In genomic region chr2:147641644-147642043, GRCh38 we compare ENCODE assay signal across 23 cellular contexts.
DNase-seq lines count a peak whose midpoint lies in the region; ATAC-seq, FAIRE-seq and TF ChIP-seq lines count a peak whose summit lies in the region.
"Had no signal": no experiment of that assay in that cellular context is flagged by ENCODE, and none has a peak within 500 bp of the region (broad histone marks: within the 10 kb centered on the region; RNA-seq: fewer than 3 reads in every experiment).

No MANE protein-coding gene starts in this region.

- no peak for ATAC-seq in HG03159 (IDR thresholded peaks at IDR 0.05; ENCODE audit: unreplicated experiment)
- ATAC-seq in GM21367 (IDR thresholded peaks at IDR 0.05; ENCODE audit: unreplicated experiment), result no peak
- ATAC-seq: PC-3 had no signal

- H3K27ac Mint-ChIP-seq in astrocyte (ENCODE audit: unreplicated experiment), result no peak overlapping the region
- H3K27ac Mint-ChIP-seq in CD8-positive, alpha-beta memory T cell, result no peak overlapping the region
- H3K27ac Mint-ChIP-seq: HFFc6 had no signal

- H3K36me3 Mint-ChIP-seq in astrocyte (ENCODE audit: low read depth, unreplicated experiment), result no peaks in the 10 kb centered on the region
- no peaks in the 10 kb centered on the region for H3K36me3 Mint-ChIP-seq in CD8-positive, alpha-beta memory T cell
- H3K36me3 Mint-ChIP-seq: IgD-negative memory B cell had no signal

- H3K36me3 ChIP-seq in astrocyte (ENCODE audit: insufficient read depth, low read length), result no peaks in the 10 kb centered on the region
- H3K36me3 ChIP-seq in CD8-positive, alpha-beta memory T cell (ENCODE audit: insufficient read depth, low read length), result no peaks in the 10 kb centered on the region

- no peak overlapping the region for H3K27ac ChIP-seq in astrocyte (ENCODE audit: low read depth, low read length)
- H3K27ac ChIP-seq in CD8-positive, alpha-beta memory T cell (ENCODE audit: low read depth, low read length), result no peak overlapping the region
- H3K27ac ChIP-seq: C4-2B, RWPE1 had no signal

- peaks cover 2% of the 10 kb centered on the region for H3K4me1 ChIP-seq in astrocyte (ENCODE audit: insufficient read depth, low read length)
- no peaks in the 10 kb centered on the region for H3K4me1 ChIP-seq in CD8-positive, alpha-beta memory T cell (ENCODE audit: insufficient read depth, low read length)

- H3K4me3 Mint-ChIP-seq in astrocyte (ENCODE audit: unreplicated experiment), result no peak overlapping the region
- H3K4me3 Mint-ChIP-seq in CD8-positive, alpha-beta memory T cell, result no peak overlapping the region
- H3K4me3 Mint-ChIP-seq: HFFc6, IgD-negative memory B cell had no signal

- H3K9me3 ChIP-seq in astrocyte (ENCODE audit: insufficient read depth, low read depth, low read length), result no peaks in the 10 kb centered on the region
- H3K9me3 ChIP-seq in CD8-positive, alpha-beta memory T cell (ENCODE audit: low read length), result no peaks in the 10 kb centered on the region

- no peaks in the 10 kb centered on the region for H3K27me3 ChIP-seq in astrocyte (ENCODE audit: insufficient read depth, low read length)
- no peaks in the 10 kb centered on the region for H3K27me3 ChIP-seq in CD8-positive, alpha-beta memory T cell (ENCODE audit: insufficient read depth, low read length, poor library complexity, severe bottlenecking)

- H3K4me3 ChIP-seq in AG10803 (ENCODE audit: low read length) (no peak overlapping the region), astrocyte (ENCODE audit: insufficient read depth, low read depth, low read length) (no peak overlapping the region), fibroblast of the aortic adventitia (ENCODE audit: low read depth, low read length) (no peak overlapping the region)
- no peak overlapping the region for H3K4me3 ChIP-seq in CD8-positive, alpha-beta memory T cell (ENCODE audit: low read length)

- no peak overlapping the region for H3K4me2 ChIP-seq in astrocyte (ENCODE audit: low read length)

- POLR2A ChIA-PET in CD8-positive, alpha-beta memory T cell (lab: Charles Lee), result no interaction called here

- CTCF ChIA-PET in CD8-positive, alpha-beta memory T cell (lab: Charles Lee), result no interaction called here

- H3K4me1 Mint-ChIP-seq in astrocyte (ENCODE audit: low read depth, unreplicated experiment), result peaks cover 4% of the 10 kb centered on the region
- no peaks in the 10 kb centered on the region for H3K4me1 Mint-ChIP-seq in CD8-positive, alpha-beta memory T cell

- DNase-seq in AG10803 (ENCODE audit: low read depth) (peak; percentile 21), HCEC 1CT (peak; percentile 60), astrocyte (ENCODE audit: low read depth) (peak; percentile 33), fibroblast of the aortic adventitia (ENCODE audit: low read depth) (peak; percentile 29)
- DNase-seq in CD8-positive, alpha-beta memory T cell, result no peak
- DNase-seq in activated CD4-positive, CD25-positive, alpha-beta regulatory T cell treated with anti-CD3 and anti-CD28 coated beads, Interleukin-2, amount 50 U/mL, for 72 hours, result no peak
- DNase-seq: AML-193, DMS79, HFFc6, Kasumi-1, NCI-H1105, NCI-H1694 treated with DMSO at 0.1 percent for 48 hours, NCI-H510A treated with DMSO at 0.1 percent for 48 hours, PC-3, SIG-M5 had no signal

- no peak overlapping the region for H2AFZ ChIP-seq in astrocyte (ENCODE audit: low read depth, low read length)

- no peaks in the 10 kb centered on the region for H4K20me1 ChIP-seq in astrocyte (ENCODE audit: insufficient read depth, low read length)

- H3K9ac ChIP-seq in astrocyte (ENCODE audit: low read length), result no peak overlapping the region

- no peak for FAIRE-seq in astrocyte (lab: Jason Lieb, UNC)
- FAIRE-seq: A204.1, G401.6, H54 had no signal

- peaks cover 5% of the 10 kb centered on the region for H3K27me3 Mint-ChIP-seq in astrocyte (ENCODE audit: low read depth, unreplicated experiment)
- H3K27me3 Mint-ChIP-seq in CD8-positive, alpha-beta memory T cell, result peaks cover 3 to 6% of the 10 kb centered on the region in 2 donors

- H3K9me3 Mint-ChIP-seq in astrocyte (ENCODE audit: unreplicated experiment), result no peaks in the 10 kb centered on the region
- no peaks in the 10 kb centered on the region for H3K9me3 Mint-ChIP-seq in CD8-positive, alpha-beta memory T cell

- no peak for TF ChIP-seq CTCF in AG10803 (conservative IDR thresholded peaks at IDR 0.05; ENCODE audit: low read length)
- no peak for TF ChIP-seq CTCF in astrocyte (IDR thresholded peaks at IDR 0.05; ENCODE audit: insufficient read depth, low read depth, low read length)
- no peak for TF ChIP-seq CTCF in fibroblast of the aortic adventitia (IDR thresholded peaks at IDR 0.05; ENCODE audit: insufficient read depth, low read length)

- no peaks in the 10 kb centered on the region for H3K79me2 ChIP-seq in astrocyte (ENCODE audit: insufficient read depth, low read length)

Comparison
In these comparisons a context has a peak if more than half of its experiments do, and no peak if none do; other contexts are left out.
1. DNase-seq: peak in AG10803 (single experiment), HCEC 1CT (single experiment), astrocyte (single experiment) and fibroblast of the aortic adventitia (single experiment); none in CD8-positive, alpha-beta memory T cell (0 of 5) and activated CD4-positive, CD25-positive, alpha-beta regulatory T cell treated with anti-CD3 and anti-CD28 coated beads, Interleukin-2, amount 50 U/mL, for 72 hours (single experiment).